ENCODE assay signal across 9 cellular contexts in the genomic region with DNA sequence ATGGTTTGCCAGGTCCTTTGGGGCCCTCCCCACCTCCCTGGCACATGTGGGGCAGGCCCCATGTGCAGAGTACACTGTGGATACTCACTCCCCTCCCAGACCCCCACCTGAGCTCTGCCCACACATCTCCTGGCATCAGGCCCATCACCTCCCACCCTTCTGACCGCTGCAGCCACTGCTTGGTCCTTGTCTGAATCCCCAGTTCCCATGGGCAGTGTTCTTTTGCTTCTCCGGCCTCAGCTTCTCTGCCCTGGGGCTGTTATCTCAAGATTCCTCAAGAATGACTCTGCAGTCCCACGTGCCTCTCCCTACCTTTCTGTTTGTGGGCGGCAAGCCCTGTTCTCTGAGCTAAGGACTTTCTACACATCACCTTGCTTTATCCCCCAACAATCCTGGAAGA.
A peak's percentile ranks its signal among the peaks of the same experiment; 100 is the strongest.
DNase-seq lines count a peak whose midpoint lies in the region; ATAC-seq, FAIRE-seq and TF ChIP-seq lines count a peak whose summit lies in the region.
"Had no signal": no experiment of that assay in that cellular context is flagged by ENCODE, and none has a peak within 500 bp of the region (broad histone marks: within the 10 kb centered on the region; RNA-seq: fewer than 3 reads in every experiment).

No MANE protein-coding gene starts in this region.

- H3K4me3 Mint-ChIP-seq in activated naive CD4-positive, alpha-beta T cell treated with anti-CD3 and anti-CD28 coated beads for 36 hours: peak overlapping the region; percentile 36
- peak overlapping the region; percentile 56 for H3K4me3 Mint-ChIP-seq in activated T-cell treated with anti-CD3 and anti-CD28 coated beads, Interleukin-2, amount 50 U/mL, for 4 hours
- no peak overlapping the region for H3K4me3 Mint-ChIP-seq in type B pancreatic cell

- H3K36me3 Mint-ChIP-seq in activated naive CD4-positive, alpha-beta T cell treated with anti-CD3 and anti-CD28 coated beads for 36 hours (ENCODE audit: low read depth): no peaks in the 10 kb centered on the region
- no peaks in the 10 kb centered on the region for H3K36me3 Mint-ChIP-seq in activated T-cell treated with anti-CD3 and anti-CD28 coated beads, Interleukin-2, amount 50 U/mL, for 4 hours (ENCODE audit: insufficient read depth)
- H3K36me3 Mint-ChIP-seq in type B pancreatic cell: no peaks in the 10 kb centered on the region

- no peaks in the 10 kb centered on the region for H3K27me3 Mint-ChIP-seq in activated naive CD4-positive, alpha-beta T cell treated with anti-CD3 and anti-CD28 coated beads for 36 hours (ENCODE audit: low read depth)
- no peaks in the 10 kb centered on the region for H3K27me3 Mint-ChIP-seq in activated T-cell treated with anti-CD3 and anti-CD28 coated beads, Interleukin-2, amount 50 U/mL, for 4 hours (ENCODE audit: low read depth)
- H3K27me3 Mint-ChIP-seq in type B pancreatic cell: peaks cover 26% of the 10 kb centered on the region

- DNase-seq in activated naive CD4-positive, alpha-beta T cell treated with anti-CD3 and anti-CD28 coated beads for 36 hours: no peak
- DNase-seq in activated naive CD4-positive, alpha-beta T cell treated with anti-CD3 and anti-CD28 coated beads, Interleukin-2, amount 50 U/mL, for 16 hours: no peak
- no peak for DNase-seq in activated T-cell treated with anti-CD3 and anti-CD28 coated beads, Interleukin-2, amount 50 U/mL, for 4 hours
- DNase-seq in glomerular visceral epithelial cell (ENCODE audit: extremely low spot score) (peak; percentile 83), type B pancreatic cell (ENCODE audit: extremely low spot score, unreplicated experiment) (no peak), GM12892 (ENCODE audit: insufficient read length) (no peak), hypothalamus (lab: John Stamatoyannopoulos, UW) (no peak)
- DNase-seq: activated gamma-delta T cell had no signal

- no peak for TF ChIP-seq CTCF in type B pancreatic cell (conservative IDR thresholded peaks at IDR 0.05)

- no peak for TF ChIP-seq POLR2A in GM12892 (IDR thresholded peaks at IDR 0.05; ENCODE audit: low read depth, low read length)

- FAIRE-seq in GM12892 (lab: Jason Lieb, UNC): no peak

- H3K4me1 Mint-ChIP-seq in activated naive CD4-positive, alpha-beta T cell treated with anti-CD3 and anti-CD28 coated beads for 36 hours (ENCODE audit: low read depth): peaks cover 84% of the 10 kb centered on the region
- peaks cover 83% of the 10 kb centered on the region for H3K4me1 Mint-ChIP-seq in activated T-cell treated with anti-CD3 and anti-CD28 coated beads, Interleukin-2, amount 50 U/mL, for 4 hours (ENCODE audit: low read depth)
- peaks cover 36% of the 10 kb centered on the region for H3K4me1 Mint-ChIP-seq in type B pancreatic cell (ENCODE audit: unreplicated experiment)

- peak overlapping the region; percentile 88 for H3K27ac Mint-ChIP-seq in activated naive CD4-positive, alpha-beta T cell treated with anti-CD3 and anti-CD28 coated beads for 36 hours
- H3K27ac Mint-ChIP-seq in type B pancreatic cell: peak overlapping the region; percentile 81

- H3K9me3 Mint-ChIP-seq in activated naive CD4-positive, alpha-beta T cell treated with anti-CD3 and anti-CD28 coated beads for 36 hours: no peaks in the 10 kb centered on the region
- no peaks in the 10 kb centered on the region for H3K9me3 Mint-ChIP-seq in activated T-cell treated with anti-CD3 and anti-CD28 coated beads, Interleukin-2, amount 50 U/mL, for 4 hours
- H3K9me3 Mint-ChIP-seq in type B pancreatic cell: no peaks in the 10 kb centered on the region

- no peak for ATAC-seq in activated T-cell treated with anti-CD3 and anti-CD28 coated beads, Interleukin-2, amount 50 U/mL, for 4 hours
- no peak for ATAC-seq in HG02884 (IDR thresholded peaks at IDR 0.05; ENCODE audit: unreplicated experiment)

- intact Hi-C loops in activated naive CD4-positive, alpha-beta T cell treated with anti-CD3 and anti-CD28 coated beads for 36 hours (cut with micrococcal nuclease): loop anchor here (2.0 kb wide), 1 partner anchor 69 kb away; no protein-coding TSS in a partner anchor

- CTCF ChIA-PET in activated naive CD4-positive, alpha-beta T cell treated with anti-CD3 and anti-CD28 coated beads for 36 hours (lab: Charles Lee): interaction anchor here (0.7 to 1.9 kb wide), 5 partner anchors 9 to 502 kb away, joined by 3 to 6 read pairs (median 3); no protein-coding TSS in a partner anchor
